In the genomic region with DNA sequence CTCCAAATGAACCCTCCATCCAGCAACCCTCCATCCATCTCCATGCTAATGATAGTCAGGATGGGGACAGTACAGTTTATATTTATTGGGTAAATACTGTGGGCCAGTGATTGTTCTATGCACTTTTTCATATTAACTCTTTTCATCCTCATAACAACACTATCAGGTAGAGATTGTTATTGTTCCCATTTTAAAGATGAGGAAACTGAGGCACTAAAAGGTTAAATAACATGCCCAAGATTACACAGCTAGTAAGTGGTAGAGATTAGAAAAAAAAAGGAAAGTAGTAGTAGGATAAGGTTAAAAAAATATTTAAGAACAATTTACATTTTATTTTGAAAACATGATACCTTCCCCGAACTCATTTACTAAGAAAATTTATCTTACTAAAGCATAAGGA, we compare ENCODE assay signal across 29 cellular contexts. TPM values are rescaled to one million over a fixed set of nuclear protein-coding genes. Genes with fewer than 3 reads are reported as not detected.
DNase-seq lines count a peak whose midpoint lies in the region; ATAC-seq, FAIRE-seq and TF ChIP-seq lines count a peak whose summit lies in the region.
"Had no signal": no experiment of that assay in that cellular context is flagged by ENCODE, and none has a peak within 500 bp of the region (broad histone marks: within the 10 kb centered on the region; RNA-seq: fewer than 3 reads in every experiment).

No MANE protein-coding gene starts in this region.

- H3K27ac Mint-ChIP-seq in activated naive CD4-positive, alpha-beta T cell treated with anti-CD3 and anti-CD28 coated beads, Interleukin-2, amount 10 ng/mL, durations not matched to agents 7 days and 5 days: peak overlapping the region; percentile 46

- no peak overlapping the region for H3K4me2 ChIP-seq in HepG2 (ENCODE audit: low read depth, low read length)
- H3K4me2 ChIP-seq in K562 (ENCODE audit: insufficient read depth, low read length): no peak overlapping the region
- H3K4me2 ChIP-seq: BLaER1 had no signal

- POLR2A ChIA-PET in HepG2 (lab: Yijun Ruan, JAX): interaction anchor here (2.2 to 12.9 kb wide), 2 partner anchors 6 to 10 kb away, joined by 11 to 458 read pairs; no protein-coding TSS in a partner anchor
- POLR2A ChIA-PET in K562 (lab: Yijun Ruan, JAX): interaction anchor here (0.6 to 1.0 kb wide), 2 partner anchors 15 to 22 kb away, joined by 3 read pairs; partner anchors contain the start of gene SUPT4H1

- H3K4me3 ChIP-seq in HepG2 (replicated peaks in 1 of 3; ENCODE audit: insufficient read depth in 1 of 3, low read depth in 2 of 3, low read length in 3 of 3) (no peak overlapping the region), right lobe of liver (no peak overlapping the region), K562 (no peak overlapping the region)
- H3K4me3 ChIP-seq: BLaER1, GM12878 had no signal

- H4K20me1 ChIP-seq in HepG2 (ENCODE audit: insufficient read depth, low read length): no peaks in the 10 kb centered on the region
- H4K20me1 ChIP-seq in K562 (replicated peaks; ENCODE audit: control insufficient read depth, insufficient read depth, low read length): no peaks in the 10 kb centered on the region
- H4K20me1 ChIP-seq: BLaER1 had no signal

- ATAC-seq in HepG2: no peak
- ATAC-seq in right lobe of liver: no peak
- ATAC-seq in K562: no peak
- ATAC-seq: GM12878 had no signal

- in situ Hi-C loops in HepG2 (cut with HindIII; ENCODE audit: extremely low pct_ligation_motif_present, low pct_unique_long_range_greater_than_20kb): no loop called here
- in situ Hi-C loops in K562 (cut with MboI): no loop called here

- H3K36me3 ChIP-seq in HepG2 (replicated peaks in 1 of 2; ENCODE audit: control insufficient read depth in 1 of 2, insufficient read depth in 2 of 2, low read length in 2 of 2) (peaks cover 30 to 56% of the 10 kb centered on the region in 2 experiments), right lobe of liver (no peaks in the 10 kb centered on the region), K562 (ENCODE audit: control insufficient read depth, insufficient read depth, low read length) (no peaks in the 10 kb centered on the region)
- H3K36me3 ChIP-seq: BE2C, BLaER1 had no signal

- TF ChIP-seq POLR2A in HepG2 (IDR thresholded peaks at IDR 0.05; ENCODE audit: insufficient read depth in 1 of 2, low read depth in 2 of 2, low read length in 2 of 2) (no peak), right lobe of liver (IDR thresholded peaks at IDR 0.05) (no peak), K562 (conservative IDR thresholded peaks at IDR 0.05) (no peak)

- H3K9ac ChIP-seq in HepG2 (ENCODE audit: insufficient read depth, low read depth, low read length) (no peak overlapping the region), K562 (ENCODE audit: insufficient read depth in 1 of 2, low read depth in 2 of 2, low read length in 2 of 2) (no peak overlapping the region)
- H3K9ac ChIP-seq: BLaER1 had no signal

- H3K79me2 ChIP-seq in HepG2 (ENCODE audit: insufficient read depth, low read length) (peaks cover 92% of the 10 kb centered on the region), K562 (ENCODE audit: control insufficient read depth, insufficient read depth, low read length) (no peaks in the 10 kb centered on the region)

- TF ChIP-seq EP300 in HepG2 (IDR thresholded peaks at IDR 0.05; ENCODE audit: low read depth in 2 of 2, low read length in 2 of 2): no peak
- TF ChIP-seq EP300 in HepG2 (CRISPR knock-in tag; IDR thresholded peaks at IDR 0.05; ENCODE audit: borderline replicate concordance): no peak
- TF ChIP-seq EP300 in K562 (IDR thresholded peaks at IDR 0.05; ENCODE audit: low read length): no peak

- H3K9me3 Mint-ChIP-seq in activated naive CD4-positive, alpha-beta T cell treated with anti-CD3 and anti-CD28 coated beads, Interleukin-2, amount 10 ng/mL, durations not matched to agents 7 days and 5 days: no peaks in the 10 kb centered on the region
- H3K9me3 Mint-ChIP-seq: CD4-positive, alpha-beta memory T cell; CD8-positive, alpha-beta memory T cell had no signal

- TF ChIP-seq CTCF in HepG2 (CRISPR knock-in tag; IDR thresholded peaks at IDR 0.05): no peak
- TF ChIP-seq CTCF in right lobe of liver (IDR thresholded peaks at IDR 0.05): no peak
- TF ChIP-seq CTCF in K562 (IDR thresholded peaks at IDR 0.05 in 2 of 3, conservative IDR thresholded peaks at IDR 0.05 in 1 of 3; ENCODE audit: insufficient read depth in 2 of 3, low read depth in 1 of 3, low read length in 3 of 3): no peak

- 92% methylated on average over 1 of the region's 1 CpG for WGBS in HepG2 (ENCODE audit: low lambda C conversion rate)
- WGBS in right lobe of liver (ENCODE audit: insufficient coverage, low coverage, low lambda C conversion rate, missing lambda C conversion rate): 87% methylated on average over 1 of the region's 1 CpG
- WGBS in K562 (ENCODE audit: insufficient coverage, low coverage, missing lambda C conversion rate): 67% methylated on average over 1 of the region's 1 CpG

- no peaks in the 10 kb centered on the region for H3K27me3 ChIP-seq in HepG2 (ENCODE audit: control insufficient read depth in 1 of 2, insufficient read depth in 2 of 2, low read length in 2 of 2)
- no peaks in the 10 kb centered on the region for H3K27me3 ChIP-seq in right lobe of liver
- no peaks in the 10 kb centered on the region for H3K27me3 ChIP-seq in K562 (ENCODE audit: control insufficient read depth in 2 of 2, insufficient read depth in 2 of 2, low read length in 2 of 2)
- H3K27me3 ChIP-seq: BLaER1 had no signal

- H3K9me1 ChIP-seq in K562 (ENCODE audit: control insufficient read depth, insufficient read depth, low read length): no peaks in the 10 kb centered on the region

- no peak for FAIRE-seq in HepG2 (lab: Jason Lieb, UNC)
- FAIRE-seq in K562 (lab: Jason Lieb, UNC): no peak
- FAIRE-seq: GM12878, GM12892, GM18507 had no signal

- no peak for DNase-seq in activated naive CD4-positive, alpha-beta T cell treated with anti-CD3 and anti-CD28 coated beads, Interleukin-2, amount 10 ng/mL, durations not matched to agents 7 days and 5 days
- no peak for DNase-seq in activated naive CD4-positive, alpha-beta T cell (lab: John Stamatoyannopoulos, UW)
- no peak for DNase-seq in HepG2 (ENCODE audit: low spot score)
- DNase-seq in right lobe of liver: no peak
- no peak for DNase-seq in K562 (ENCODE audit: extremely low read depth in 1 of 4, low spot score in 3 of 4)
- no peak for DNase-seq in retina
- DNase-seq: ACHN; BE2C; C1 segment of cervical spinal cord; CD4-positive, alpha-beta memory T cell; CD4-positive, CD25-positive, alpha-beta regulatory T cell; CD8-positive, alpha-beta memory T cell; COR-L47; DMS 273 treated with DMSO at 0.1 percent for 48 hours; DMS153; DMS53; DMS79; DND-41; EL; GDM1 had no signal

- no peaks in the 10 kb centered on the region for H3K9me3 ChIP-seq in HepG2 (ENCODE audit: low read length)
- H3K9me3 ChIP-seq in right lobe of liver: no peaks in the 10 kb centered on the region
- no peaks in the 10 kb centered on the region for H3K9me3 ChIP-seq in K562 (replicated peaks; ENCODE audit: control insufficient read depth, insufficient read depth, low read depth, low read length)
- H3K9me3 ChIP-seq: BE2C, BLaER1 had no signal

- H3K36me3 Mint-ChIP-seq in activated naive CD4-positive, alpha-beta T cell treated with anti-CD3 and anti-CD28 coated beads, Interleukin-2, amount 10 ng/mL, durations not matched to agents 7 days and 5 days: no peaks in the 10 kb centered on the region
- H3K36me3 Mint-ChIP-seq: CD14-positive monocyte had no signal

- no TSS peak for BruUV-seq in HepG2 (replicated peaks; lab: Mats Ljungman, UMichigan)
- BruUV-seq in K562 (replicated peaks; lab: Mats Ljungman, UMichigan): no TSS peak

- no peak overlapping the region for H3K4me3 Mint-ChIP-seq in activated naive CD4-positive, alpha-beta T cell treated with anti-CD3 and anti-CD28 coated beads, Interleukin-2, amount 10 ng/mL, durations not matched to agents 7 days and 5 days
- H3K4me3 Mint-ChIP-seq: CD14-positive monocyte; CD4-positive, alpha-beta memory T cell; CD4-positive, CD25-positive, alpha-beta regulatory T cell; CD8-positive, alpha-beta memory T cell had no signal

- H3K27me3 Mint-ChIP-seq in activated naive CD4-positive, alpha-beta T cell treated with anti-CD3 and anti-CD28 coated beads, Interleukin-2, amount 10 ng/mL, durations not matched to agents 7 days and 5 days: peaks cover 4% of the 10 kb centered on the region
- H3K27me3 Mint-ChIP-seq: CD4-positive, alpha-beta memory T cell; CD4-positive, CD25-positive, alpha-beta regulatory T cell; CD8-positive, alpha-beta memory T cell had no signal

- H3K27ac ChIP-seq in HepG2 (ENCODE audit: extremely low read length, insufficient read depth, low read length): no peak overlapping the region
- no peak overlapping the region for H3K27ac ChIP-seq in right lobe of liver
- H3K27ac ChIP-seq in K562 (ENCODE audit: extremely low read depth, low read depth, low read length): no peak overlapping the region
- H3K27ac ChIP-seq: 22Rv1, BLaER1 had no signal

- H3K4me1 ChIP-seq in HepG2 (ENCODE audit: insufficient read depth, low read length) (peaks cover 97% of the 10 kb centered on the region), right lobe of liver (peaks cover 0 to 17% (median 8%) of the 10 kb centered on the region in 4 donors), K562 (replicated peaks in 1 of 2; ENCODE audit: control insufficient read depth in 2 of 2, insufficient read depth in 2 of 2, low read length in 2 of 2) (peaks cover 0 to 11% of the 10 kb centered on the region in 2 experiments; a peak in 3 of 5 replicates)
- H3K4me1 ChIP-seq: BE2C had no signal

- peaks cover 17% of the 10 kb centered on the region for H3K4me1 Mint-ChIP-seq in activated naive CD4-positive, alpha-beta T cell treated with anti-CD3 and anti-CD28 coated beads, Interleukin-2, amount 10 ng/mL, durations not matched to agents 7 days and 5 days

- intact Hi-C loops in HepG2 (cut with micrococcal nuclease; ENCODE audit: unreplicated experiment) (no loop called here), right lobe of liver (cut with DNase I) (loop anchor here in 1 of 2 donors (10.0 kb wide), 1 partner anchor 49 kb away; the partner anchor contains the start of gene TSPOAP1), K562 (cut with micrococcal nuclease) (no loop called here)

- H2AFZ ChIP-seq in HepG2 (ENCODE audit: low read length) (no peak overlapping the region), K562 (ENCODE audit: low read depth, low read length) (no peak overlapping the region)

- CTCF ChIA-PET in activated naive CD4-positive, alpha-beta T cell treated with anti-CD3 and anti-CD28 coated beads, Interleukin-2, amount 10 ng/mL, durations not matched to agents 7 days and 5 days (lab: Charles Lee): no interaction called here
- CTCF ChIA-PET in HepG2 (lab: Yijun Ruan, JAX; ENCODE audit: low intra/inter-chr PET ratio, low total read pairs) (interaction anchor here (1.1 kb wide), 1 partner anchor 9 kb away, joined by 3 read pairs; no protein-coding TSS in a partner anchor), K562 (lab: Yijun Ruan, JAX; ENCODE audit: low intra/inter-chr PET ratio) (no interaction called here)

- TF ChIP-seq RAD21 in HepG2 (CRISPR knock-in tag; IDR thresholded peaks at IDR 0.05): no peak
- TF ChIP-seq RAD21 in K562 (CRISPR knock-in tag; conservative IDR thresholded peaks at IDR 0.05 in 1 of 2, IDR thresholded peaks at IDR 0.05 in 1 of 2): no peak

RNA-seq across cellular contexts. Expression of gene SUPT4H1, which starts 21.9 kb away (rescaled TPM):
- 155 and 252 TPM in 2 replicates for total RNA-seq in HepG2 (2016; rRNA removed; fragmentation: Illumina TruSeq; extraction: Trizol)
- 72.2 and 76.4 TPM in 2 replicates for total RNA-seq in HepG2 (2016; cell fraction: cytosol; rRNA removed; fragmentation: Illumina TruSeq; extraction: Trizol; ENCODE audit: low read depth)
- 169 and 290 TPM in 2 replicates for total RNA-seq in HepG2 (2016; cell fraction: insoluble cytoplasmic fraction; rRNA removed; fragmentation: Illumina TruSeq; extraction: Trizol)
- total RNA-seq in HepG2 (2016; cell fraction: membrane; rRNA removed; fragmentation: Illumina TruSeq; extraction: Trizol): 130 and 134 TPM in 2 replicates
- total RNA-seq in HepG2 (2016; cell fraction: nucleus; rRNA removed; fragmentation: Illumina TruSeq; extraction: Trizol): 74.4 and 75.7 TPM in 2 replicates
- 231 and 244 TPM in 2 replicates for polyA plus RNA-seq in HepG2 (2011; rRNA removed)
- 148 and 229 TPM in 2 replicates for polyA plus RNA-seq in HepG2 (2011; cell fraction: cytosol; rRNA removed)
- polyA plus RNA-seq in HepG2 (2011; cell fraction: nucleus; rRNA removed): 65.5 and 71.0 TPM in 2 replicates
- 227 and 249 TPM in 2 replicates for polyA plus RNA-seq in HepG2 (2012)
- polyA plus RNA-seq in HepG2 (2016; cell fraction: cytosol; fragmentation: Illumina TruSeq; extraction: Trizol; ENCODE audit: low read depth): 105 and 107 TPM in 2 replicates
- polyA plus RNA-seq in HepG2 (2016; cell fraction: insoluble cytoplasmic fraction; fragmentation: Illumina TruSeq; extraction: Trizol; ENCODE audit: low read depth): 309 and 341 TPM in 2 replicates
- polyA plus RNA-seq in HepG2 (2016; cell fraction: membrane; fragmentation: Illumina TruSeq; extraction: Trizol; ENCODE audit: low read depth): 144 and 156 TPM in 2 replicates
- 164 and 191 TPM in 2 replicates for polyA plus RNA-seq in HepG2 (2016; cell fraction: nucleus; fragmentation: Illumina TruSeq; extraction: Trizol; ENCODE audit: insufficient read depth, low read depth)
- polyA minus RNA-seq in HepG2 (2011; rRNA and poly(A)+ RNA removed; ENCODE audit: low replicate concordance): 68.7 and 109 TPM in 2 replicates
- polyA minus RNA-seq in HepG2 (2011; cell fraction: cytosol; rRNA and poly(A)+ RNA removed): 45.1 and 56.8 TPM in 2 replicates
- 51.9 and 61.5 TPM in 2 replicates for polyA minus RNA-seq in HepG2 (2011; cell fraction: nucleus; rRNA and poly(A)+ RNA removed)
- 10 to 100 TPM; 24.8 to 50.9 (median 37.0) TPM for total RNA-seq in right lobe of liver
- 26.0 and 31.9 TPM in 2 replicates for total RNA-seq in K562 (2011; cell fraction: chromatin; rRNA removed; ENCODE audit: low replicate concordance)
- total RNA-seq in K562 (2011; cell fraction: nucleolus; rRNA removed): 30.7 and 32.8 TPM in 2 replicates
- 38.1 and 51.1 TPM in 2 replicates for total RNA-seq in K562 (2011; cell fraction: nucleoplasm; rRNA removed)
- total RNA-seq in K562 (2014; rRNA removed): 62.1 and 94.0 TPM in 2 replicates
- total RNA-seq in K562 (2014; rRNA removed; fragmentation: Illumina TruSeq; extraction: Trizol): 102 and 108 TPM in 2 replicates
- 90.6 and 94.8 TPM in 2 replicates for total RNA-seq in K562 (2015; rRNA removed; fragmentation: Illumina TruSeq; extraction: Trizol)
- 105 and 111 TPM in 2 replicates for total RNA-seq in K562 (2021)
- polyA plus RNA-seq in K562 (2011; rRNA removed): 198 and 273 TPM in 2 replicates
- 118 and 163 TPM in 2 replicates for polyA plus RNA-seq in K562 (2011; cell fraction: cytosol; rRNA removed)
- 45.3 and 71.9 TPM in 2 replicates for polyA plus RNA-seq in K562 (2011; cell fraction: nucleus; rRNA removed)
- polyA plus RNA-seq in K562 (2012): 120 and 125 TPM in 2 replicates
- 116 and 140 TPM in 2 replicates for polyA plus RNA-seq in K562 (2014; fragmentation: Illumina TruSeq; extraction: Trizol)
- 100 to 1,000 TPM; 235 to 320 TPM for polyA plus RNA-seq in K562 (2014; fragmentation: Nextera tagmentation; extraction: Ambion mirVana)
- 113 and 117 TPM in 2 replicates for polyA plus RNA-seq in K562 (2014; rRNA removed)
- 107 and 135 TPM in 2 replicates for polyA minus RNA-seq in K562 (2011; rRNA and poly(A)+ RNA removed)
- 23.5 and 42.2 TPM in 2 replicates for polyA minus RNA-seq in K562 (2011; cell fraction: cytosol; rRNA and poly(A)+ RNA removed)
- polyA minus RNA-seq in K562 (2011; cell fraction: nucleus; rRNA and poly(A)+ RNA removed): 12.4 and 23.0 TPM in 2 replicates

RNA-seq across cellular contexts. Expression of gene RNF43, which starts 43.4 kb away (rescaled TPM):
- total RNA-seq in HepG2 (2016; rRNA removed; fragmentation: Illumina TruSeq; extraction: Trizol) (51.4 and 53.4 TPM in 2 replicates), right lobe of liver (10 to 100 TPM in 2 of 6 experiments, 1 to 10 TPM in 4; 1.7 to 11.5 (median 6.0) TPM), K562 (2014; rRNA removed) (1.5 and 2.0 TPM in 2 replicates), K562 (2014; rRNA removed; fragmentation: Illumina TruSeq; extraction: Trizol) (1.5 TPM in 2 replicates), K562 (2015; rRNA removed; fragmentation: Illumina TruSeq; extraction: Trizol) (1.2 TPM in 2 replicates), K562 (2021) (2.3 and 2.7 TPM in 2 replicates)
- 10.8 and 11.5 TPM in 2 replicates for total RNA-seq in HepG2 (2016; cell fraction: cytosol; rRNA removed; fragmentation: Illumina TruSeq; extraction: Trizol; ENCODE audit: low read depth)
- 41.4 and 52.0 TPM in 2 replicates for total RNA-seq in HepG2 (2016; cell fraction: insoluble cytoplasmic fraction; rRNA removed; fragmentation: Illumina TruSeq; extraction: Trizol)
- 25.5 and 28.6 TPM in 2 replicates for total RNA-seq in HepG2 (2016; cell fraction: membrane; rRNA removed; fragmentation: Illumina TruSeq; extraction: Trizol)
- 113 and 134 TPM in 2 replicates for total RNA-seq in HepG2 (2016; cell fraction: nucleus; rRNA removed; fragmentation: Illumina TruSeq; extraction: Trizol)
- polyA plus RNA-seq in HepG2 (2011; rRNA removed) (29.3 and 31.0 TPM in 2 replicates), K562 (2011; rRNA removed) (0.75 and 1.2 TPM in 2 replicates), K562 (2014; fragmentation: Illumina TruSeq; extraction: Trizol) (1.7 and 2.1 TPM in 2 replicates), K562 (2014; fragmentation: Nextera tagmentation; extraction: Ambion mirVana) (under 1 TPM; 0.29 to 0.51 TPM), K562 (2014; rRNA removed) (1.4 TPM in 2 replicates)
- polyA plus RNA-seq in HepG2 (2011; cell fraction: cytosol; rRNA removed): 18.3 and 25.7 TPM in 2 replicates
- polyA plus RNA-seq in HepG2 (2011; cell fraction: nucleus; rRNA removed): 81.6 and 101 TPM in 2 replicates
- polyA plus RNA-seq in HepG2 (2012): 35.6 and 44.8 TPM in 2 replicates
- 2.5 and 3.4 TPM in 2 replicates for polyA plus RNA-seq in HepG2 (2016; cell fraction: cytosol; fragmentation: Illumina TruSeq; extraction: Trizol; ENCODE audit: low read depth)
- 29.8 and 38.5 TPM in 2 replicates for polyA plus RNA-seq in HepG2 (2016; cell fraction: insoluble cytoplasmic fraction; fragmentation: Illumina TruSeq; extraction: Trizol; ENCODE audit: low read depth)
- 10.3 and 11.3 TPM in 2 replicates for polyA plus RNA-seq in HepG2 (2016; cell fraction: membrane; fragmentation: Illumina TruSeq; extraction: Trizol; ENCODE audit: low read depth)
- polyA plus RNA-seq in HepG2 (2016; cell fraction: nucleus; fragmentation: Illumina TruSeq; extraction: Trizol; ENCODE audit: insufficient read depth, low read depth): 110 and 118 TPM in 2 replicates
- polyA minus RNA-seq in HepG2 (2011; rRNA and poly(A)+ RNA removed; ENCODE audit: low replicate concordance): 0.12 and 47.2 TPM in 2 replicates
- polyA minus RNA-seq in HepG2 (2011; cell fraction: cytosol; rRNA and poly(A)+ RNA removed): 17.4 and 23.6 TPM in 2 replicates
- 134 and 180 TPM in 2 replicates for polyA minus RNA-seq in HepG2 (2011; cell fraction: nucleus; rRNA and poly(A)+ RNA removed)
- 8.4 and 9.4 TPM in 2 replicates for total RNA-seq in K562 (2011; cell fraction: chromatin; rRNA removed; ENCODE audit: low replicate concordance)
- total RNA-seq in K562 (2011; cell fraction: nucleolus; rRNA removed): 5.0 and 6.2 TPM in 2 replicates
- total RNA-seq in K562 (2011; cell fraction: nucleoplasm; rRNA removed): 7.3 and 9.5 TPM in 2 replicates
- 0.47 and 0.79 TPM in 2 replicates for polyA plus RNA-seq in K562 (2011; cell fraction: cytosol; rRNA removed)
- 2.0 and 2.8 TPM in 2 replicates for polyA plus RNA-seq in K562 (2011; cell fraction: nucleus; rRNA removed)
- 2.6 and 3.4 TPM in 2 replicates for polyA plus RNA-seq in K562 (2012)
- polyA minus RNA-seq in K562 (2011; rRNA and poly(A)+ RNA removed): 1.1 and 3.1 TPM in 2 replicates
- 0.29 and 2.1 TPM in 2 replicates for polyA minus RNA-seq in K562 (2011; cell fraction: cytosol; rRNA and poly(A)+ RNA removed)
- polyA minus RNA-seq in K562 (2011; cell fraction: nucleus; rRNA and poly(A)+ RNA removed): 0.89 and 1.3 TPM in 2 replicates
- total RNA-seq: A172, G401 had no signal
- polyA plus RNA-seq: AG04450 had no signal

RNA-seq across cellular contexts. Expression of gene TSPOAP1, which starts 45.3 kb away (rescaled TPM):
- total RNA-seq in HepG2 (2016; rRNA removed; fragmentation: Illumina TruSeq; extraction: Trizol) (not detected in 2 replicates), right lobe of liver (1 to 10 TPM in 5 of 6 experiments, under 1 TPM in 1; 0.87 to 8.3 (median 3.8) TPM), K562 (2014; rRNA removed) (1.0 and 1.8 TPM in 2 replicates), K562 (2014; rRNA removed; fragmentation: Illumina TruSeq; extraction: Trizol) (0.57 and 0.87 TPM in 2 replicates), K562 (2015; rRNA removed; fragmentation: Illumina TruSeq; extraction: Trizol) (0.94 and 1.2 TPM in 2 replicates), K562 (2021) (1.7 and 3.3 TPM in 2 replicates)
- not detected in 2 replicates for total RNA-seq in HepG2 (2016; cell fraction: cytosol; rRNA removed; fragmentation: Illumina TruSeq; extraction: Trizol; ENCODE audit: low read depth)
- not detected in 2 replicates for total RNA-seq in HepG2 (2016; cell fraction: insoluble cytoplasmic fraction; rRNA removed; fragmentation: Illumina TruSeq; extraction: Trizol)
- total RNA-seq in HepG2 (2016; cell fraction: membrane; rRNA removed; fragmentation: Illumina TruSeq; extraction: Trizol): not detected in 2 replicates
- total RNA-seq in HepG2 (2016; cell fraction: nucleus; rRNA removed; fragmentation: Illumina TruSeq; extraction: Trizol): not detected in 2 replicates
- polyA plus RNA-seq in HepG2 (2011; rRNA removed) (0.25 TPM in 1 of 2 replicates, not detected in the other), K562 (2011; rRNA removed) (3.2 and 3.3 TPM in 2 replicates), K562 (2014; fragmentation: Illumina TruSeq; extraction: Trizol) (1.1 and 1.2 TPM in 2 replicates), K562 (2014; fragmentation: Nextera tagmentation; extraction: Ambion mirVana) (not detected), K562 (2014; rRNA removed) (1.6 and 3.9 TPM in 2 replicates)
- 0.03 TPM in 1 of 2 replicates, not detected in the other for polyA plus RNA-seq in HepG2 (2011; cell fraction: cytosol; rRNA removed)
- polyA plus RNA-seq in HepG2 (2011; cell fraction: nucleus; rRNA removed): 0.09 and 0.50 TPM in 2 replicates
- polyA plus RNA-seq in HepG2 (2012): 0.03 TPM in 1 of 2 replicates, not detected in the other
- not detected in 2 replicates for polyA plus RNA-seq in HepG2 (2016; cell fraction: cytosol; fragmentation: Illumina TruSeq; extraction: Trizol; ENCODE audit: low read depth)
- not detected in 2 replicates for polyA plus RNA-seq in HepG2 (2016; cell fraction: insoluble cytoplasmic fraction; fragmentation: Illumina TruSeq; extraction: Trizol; ENCODE audit: low read depth)
- not detected in 2 replicates for polyA plus RNA-seq in HepG2 (2016; cell fraction: membrane; fragmentation: Illumina TruSeq; extraction: Trizol; ENCODE audit: low read depth)
- polyA plus RNA-seq in HepG2 (2016; cell fraction: nucleus; fragmentation: Illumina TruSeq; extraction: Trizol; ENCODE audit: insufficient read depth, low read depth): not detected in 2 replicates
- 0.26 TPM in 1 of 2 replicates, not detected in the other for polyA minus RNA-seq in HepG2 (2011; rRNA and poly(A)+ RNA removed; ENCODE audit: low replicate concordance)
- polyA minus RNA-seq in HepG2 (2011; cell fraction: cytosol; rRNA and poly(A)+ RNA removed): not detected in 2 replicates
- under 0.01 TPM in 1 of 2 replicates, not detected in the other for polyA minus RNA-seq in HepG2 (2011; cell fraction: nucleus; rRNA and poly(A)+ RNA removed)
- 26.2 and 58.3 TPM in 2 replicates for total RNA-seq in K562 (2011; cell fraction: chromatin; rRNA removed; ENCODE audit: low replicate concordance)
- total RNA-seq in K562 (2011; cell fraction: nucleolus; rRNA removed): 24.0 and 24.1 TPM in 2 replicates
- 18.1 and 18.9 TPM in 2 replicates for total RNA-seq in K562 (2011; cell fraction: nucleoplasm; rRNA removed)
- polyA plus RNA-seq in K562 (2011; cell fraction: cytosol; rRNA removed): 2.4 and 2.6 TPM in 2 replicates
- 26.8 and 38.8 TPM in 2 replicates for polyA plus RNA-seq in K562 (2011; cell fraction: nucleus; rRNA removed)
- 3.0 and 5.1 TPM in 2 replicates for polyA plus RNA-seq in K562 (2012)
- polyA minus RNA-seq in K562 (2011; rRNA and poly(A)+ RNA removed): 1.1 and 1.8 TPM in 2 replicates
- polyA minus RNA-seq in K562 (2011; cell fraction: cytosol; rRNA and poly(A)+ RNA removed): 0.76 and 2.1 TPM in 2 replicates
- 4.1 and 6.2 TPM in 2 replicates for polyA minus RNA-seq in K562 (2011; cell fraction: nucleus; rRNA and poly(A)+ RNA removed)
- total RNA-seq: A172, G401 had no signal
